Comparison of ENCODE assay signal across 9 cellular contexts in genomic region chr21:34640858-34641257, GRCh38. TPM values are rescaled to one million over a fixed set of nuclear protein-coding genes. Genes with fewer than 3 reads are reported as not detected.
DNase-seq lines count a peak whose midpoint lies in the region; ATAC-seq, FAIRE-seq and TF ChIP-seq lines count a peak whose summit lies in the region.
"Had no signal": no experiment of that assay in that cellular context is flagged by ENCODE, and none has a peak within 500 bp of the region (broad histone marks: within the 10 kb centered on the region; RNA-seq: fewer than 3 reads in every experiment).

No MANE protein-coding gene starts in this region.

- H3K27ac Mint-ChIP-seq in central memory CD8-positive, alpha-beta T cell (ENCODE audit: low read depth), result peak overlapping the region; percentile 71

- no peaks in the 10 kb centered on the region for H3K9me3 Mint-ChIP-seq in central memory CD8-positive, alpha-beta T cell

- H3K9me3 ChIP-seq in prostate gland, result no peaks in the 10 kb centered on the region
- H3K9me3 ChIP-seq: psoas muscle had no signal

- DNase-seq in GM03348 (ENCODE audit: low spot score) (peak; percentile 74), RCC 7860 (ENCODE audit: low spot score) (peak; percentile 70), pulmonary artery endothelial cell (ENCODE audit: low read depth, low spot score) (peak; percentile 8), ecto neural progenitor cell (ENCODE audit: low spot score) (no peak), medulla oblongata (ENCODE audit: extremely low spot score) (no peak), prostate gland (ENCODE audit: low spot score) (no peak)
- no peak for DNase-seq in central memory CD8-positive, alpha-beta T cell (ENCODE audit: low spot score in 2 of 2)
- DNase-seq: psoas muscle had no signal

- peaks cover 2% of the 10 kb centered on the region for H3K36me3 Mint-ChIP-seq in central memory CD8-positive, alpha-beta T cell (ENCODE audit: insufficient read depth)

- no peaks in the 10 kb centered on the region for H3K27me3 Mint-ChIP-seq in central memory CD8-positive, alpha-beta T cell

- no peaks in the 10 kb centered on the region for H3K27me3 ChIP-seq in prostate gland (replicated peaks; ENCODE audit: insufficient read depth)

- H3K4me3 ChIP-seq in prostate gland, result no peak overlapping the region
- H3K4me3 ChIP-seq: psoas muscle had no signal

- H3K4me3 Mint-ChIP-seq in central memory CD8-positive, alpha-beta T cell, result peak overlapping the region; percentile 72

- ATAC-seq in central memory CD8-positive, alpha-beta T cell (replicated peaks; ENCODE audit: extremely low read depth, poor library complexity, severe bottlenecking), result no peak
- ATAC-seq: HCT116, psoas muscle had no signal

- peaks cover 15% of the 10 kb centered on the region for H3K4me1 Mint-ChIP-seq in central memory CD8-positive, alpha-beta T cell

- no peaks in the 10 kb centered on the region for H3K4me1 ChIP-seq in prostate gland (replicated peaks)
- H3K4me1 ChIP-seq: psoas muscle had no signal

- no peak overlapping the region for H3K27ac ChIP-seq in prostate gland
- H3K27ac ChIP-seq: psoas muscle had no signal

- TF ChIP-seq POLR2A in prostate gland (IDR thresholded peaks at IDR 0.05), result no peak

- 64% methylated on average over 4 of the region's 4 CpGs for WGBS in prostate gland

- FAIRE-seq in RCC 7860 (lab: Jason Lieb, UNC), result peak; percentile 45

- TF ChIP-seq CTCF in prostate gland (IDR thresholded peaks at IDR 0.05), result no peak

- intact Hi-C loops in prostate gland (cut with DNase I), result no loop called here

- no peaks in the 10 kb centered on the region for H3K36me3 ChIP-seq in prostate gland

RNA-seq across cellular contexts. Expression of gene RCAN1, which starts 25.9 kb away (rescaled TPM):
- total RNA-seq in pulmonary artery endothelial cell (20.6 and 22.0 TPM in 2 replicates), prostate gland (10 to 100 TPM; 12.0 to 14.1 TPM)

RNA-seq across cellular contexts. Expression of gene CLIC6, which starts 27.9 kb away (rescaled TPM):
- not detected in 2 replicates for total RNA-seq in pulmonary artery endothelial cell
- total RNA-seq in prostate gland, result 1 to 10 TPM; 3.4 to 7.0 TPM

Comparison
In these comparisons a context has a peak if more than half of its experiments do, and no peak if none do; other contexts are left out.
1. DNase-seq: peak in GM03348 (single experiment), RCC 7860 (single experiment) and pulmonary artery endothelial cell (single experiment); none in central memory CD8-positive, alpha-beta T cell (0 of 2), ecto neural progenitor cell (single experiment), medulla oblongata (single experiment) and prostate gland (single experiment).